In the genomic region with DNA sequence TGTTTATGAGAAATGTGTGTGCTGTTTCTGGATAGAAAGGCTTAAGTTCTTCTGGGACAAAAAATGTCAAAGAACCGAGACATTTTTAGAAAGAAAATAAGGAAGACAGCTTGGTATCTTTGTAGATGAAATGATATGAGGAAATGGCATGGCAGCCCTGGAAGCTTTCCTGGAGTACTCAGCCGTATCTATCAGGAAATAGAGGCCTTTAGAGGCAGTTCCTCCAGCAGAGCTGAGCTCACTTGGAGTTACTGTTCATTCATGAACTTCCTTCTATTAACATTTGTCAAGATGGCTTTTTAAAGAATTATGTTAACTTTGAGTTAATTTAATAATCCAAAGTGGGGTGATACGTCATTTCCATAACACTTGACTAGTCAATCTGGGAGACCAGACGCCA, we compare ENCODE assay signal across 33 cellular contexts. TPM values are rescaled to one million over a fixed set of nuclear protein-coding genes. Genes with fewer than 3 reads are reported as not detected.
DNase-seq lines count a peak whose midpoint lies in the region; ATAC-seq and TF ChIP-seq lines count a peak whose summit lies in the region.
"Had no signal": no experiment of that assay in that cellular context is flagged by ENCODE, and none has a peak within 500 bp of the region (broad histone marks: within the 10 kb centered on the region; RNA-seq: fewer than 3 reads in every experiment).

No MANE protein-coding gene starts in this region.

- H3K4me3 ChIP-seq in BLaER1 treated with 17β-estradiol and CSF1 and Interleukin-3, amounts not matched to agents 10 nM and 100 nM, result 0 out of 20 replicates have a peak overlapping the region, but pooled peaks of 1 of the 10 experiments have one; percentile 2
- no peak overlapping the region for H3K4me3 ChIP-seq in Peyer's patch
- no peak overlapping the region for H3K4me3 ChIP-seq in esophagus muscularis mucosa
- H3K4me3 ChIP-seq in stomach smooth muscle (ENCODE audit: low read length in 2 of 2), result no peak overlapping the region
- H3K4me3 ChIP-seq in prostate gland, result no peak overlapping the region
- H3K4me3 ChIP-seq: PC-9, psoas muscle had no signal

- peaks cover 3% of the 10 kb centered on the region for H3K9me3 Mint-ChIP-seq in progenitor cell of endocrine pancreas (ENCODE audit: low read depth)
- H3K9me3 Mint-ChIP-seq: activated CD4-positive, alpha-beta T cell treated with anti-CD3 and anti-CD28 coated beads, Interleukin-2, amount 10 ng/mL, durations not matched to agents 24 days and 14 days had no signal

- H3K36me3 Mint-ChIP-seq in progenitor cell of endocrine pancreas (ENCODE audit: insufficient read depth), result peaks cover 33% of the 10 kb centered on the region
- H3K36me3 Mint-ChIP-seq: activated naive CD8-positive, alpha-beta T cell; naive B cell had no signal

- no peak for ATAC-seq in HG03025 (IDR thresholded peaks at IDR 0.05; ENCODE audit: low FRiP score, unreplicated experiment)
- ATAC-seq: HCT116, psoas muscle, WTC11 had no signal

- DNase-seq in Peyer's patch (no peak), esophagus muscularis mucosa (ENCODE audit: extremely low spot score) (peak; percentile 60), progenitor cell of endocrine pancreas (ENCODE audit: low spot score, unreplicated experiment) (no peak), prostate gland (ENCODE audit: low spot score) (no peak)
- DNase-seq: ACHN; activated CD4-positive, alpha-beta T cell treated with anti-CD3 and anti-CD28 coated beads, Interleukin-2, amount 10 ng/mL, durations not matched to agents 24 days and 14 days; activated effector memory CD4-positive, alpha-beta T cell treated with anti-CD3 and anti-CD28 coated beads, Interleukin-2, amount 50 U/mL, for 16 hours; anterior cingulate cortex; DMS79; effector CD8-positive, alpha-beta T cell; erythroblast; GDM1; islet precursor cell; Karpas-422; MV-4-11; naive B cell; NCI-H1436; NCI-H226; NCI-H69; PC-9; psoas muscle; SHP77; stimulated activated CD4-positive, alpha-beta T cell treated with anti-CD3 and anti-CD28 coated beads, Interleukin-4, amount 100 ng/mL, for 4 hours; SW 1271; T-helper 9 cell had no signal

- intact Hi-C loops in esophagus muscularis mucosa (cut with DNase I) (no loop called here), prostate gland (cut with DNase I) (no loop called here)

- no peaks in the 10 kb centered on the region for H4K20me1 ChIP-seq in BLaER1 treated with 17β-estradiol and CSF1 and Interleukin-3, amounts not matched to agents 10 nM and 100 nM

- peak overlapping the region in 6 of 11 experiments; percentile 2 to 51 (median 36); a peak in 9 of 22 replicates for H3K27ac ChIP-seq in BLaER1 treated with 17β-estradiol and CSF1 and Interleukin-3, amounts not matched to agents 10 nM and 100 nM
- H3K27ac ChIP-seq in Peyer's patch, result peak overlapping the region in 3 of 4 donors; percentile 2 to 47 (median 19)
- H3K27ac ChIP-seq in esophagus muscularis mucosa (replicated peaks in 1 of 4), result peak overlapping the region in 3 of 4 donors; percentile 16 to 49 (median 23)
- peak overlapping the region; percentile 49 for H3K27ac ChIP-seq in stomach smooth muscle (ENCODE audit: low read length)
- peak overlapping the region in 1 of 2 donors; percentile 21 for H3K27ac ChIP-seq in prostate gland
- H3K27ac ChIP-seq: PC-9, psoas muscle had no signal

- no peaks in the 10 kb centered on the region for H3K27me3 Mint-ChIP-seq in progenitor cell of endocrine pancreas
- H3K27me3 Mint-ChIP-seq: activated CD4-positive, alpha-beta T cell treated with anti-CD3 and anti-CD28 coated beads, Interleukin-2, amount 10 ng/mL, durations not matched to agents 24 days and 14 days; activated naive CD8-positive, alpha-beta T cell; B cell; naive B cell had no signal

- H3K4me2 ChIP-seq in BLaER1 treated with 17β-estradiol and CSF1 and Interleukin-3, amounts not matched to agents 10 nM and 100 nM, result peak overlapping the region; percentile 21 to 90 (median 77); a peak in 21 of 22 replicates
- H3K4me2 ChIP-seq: PC-9 had no signal

- 49% methylated on average over 4 of the region's 4 CpGs for WGBS in esophagus muscularis mucosa
- WGBS in prostate gland, result 67% methylated on average over 4 of the region's 4 CpGs

- H3K4me1 Mint-ChIP-seq in progenitor cell of endocrine pancreas (ENCODE audit: low read depth), result peaks cover 20% of the 10 kb centered on the region

- TF ChIP-seq CTCF in Peyer's patch (IDR thresholded peaks at IDR 0.05), result no peak
- TF ChIP-seq CTCF in esophagus muscularis mucosa (IDR thresholded peaks at IDR 0.05), result no peak
- TF ChIP-seq CTCF in progenitor cell of endocrine pancreas (IDR thresholded peaks at IDR 0.05; ENCODE audit: unreplicated experiment), result no peak
- no peak for TF ChIP-seq CTCF in prostate gland (IDR thresholded peaks at IDR 0.05)

- H3K36me3 ChIP-seq in BLaER1 treated with 17β-estradiol and CSF1 and Interleukin-3, amounts not matched to agents 10 nM and 100 nM, result peaks cover 0 to 10% (median 0%) of the 10 kb centered on the region in 11 experiments; a peak in 8 of 22 replicates
- H3K36me3 ChIP-seq in Peyer's patch, result peaks cover 0 to 5% (median 0%) of the 10 kb centered on the region in 3 donors
- peaks cover 0 to 14% (median 4%) of the 10 kb centered on the region in 4 donors for H3K36me3 ChIP-seq in esophagus muscularis mucosa
- peaks cover 7% of the 10 kb centered on the region in 2 donors for H3K36me3 ChIP-seq in stomach smooth muscle (ENCODE audit: control insufficient read depth in 2 of 2, insufficient read depth in 2 of 2, low read length in 2 of 2)
- peaks cover 0 to 3% of the 10 kb centered on the region in 2 donors for H3K36me3 ChIP-seq in prostate gland

- peaks cover 0 to 5% (median 0%) of the 10 kb centered on the region in 11 experiments; a peak in 1 of 22 replicates for H3K9me3 ChIP-seq in BLaER1 treated with 17β-estradiol and CSF1 and Interleukin-3, amounts not matched to agents 10 nM and 100 nM (replicated peaks in 1 of 11)
- no peaks in the 10 kb centered on the region for H3K9me3 ChIP-seq in Peyer's patch
- H3K9me3 ChIP-seq in esophagus muscularis mucosa, result no peaks in the 10 kb centered on the region
- H3K9me3 ChIP-seq in stomach smooth muscle (ENCODE audit: control insufficient read depth in 2 of 2, low read length in 2 of 2), result no peaks in the 10 kb centered on the region
- no peaks in the 10 kb centered on the region for H3K9me3 ChIP-seq in prostate gland
- H3K9me3 ChIP-seq: psoas muscle had no signal

- H3K27ac Mint-ChIP-seq in progenitor cell of endocrine pancreas, result no peak overlapping the region
- H3K27ac Mint-ChIP-seq: activated CD4-positive, alpha-beta T cell treated with anti-CD3 and anti-CD28 coated beads, Interleukin-2, amount 10 ng/mL, durations not matched to agents 24 days and 14 days; activated naive CD8-positive, alpha-beta T cell; B cell; mesothelial cell of epicardium; WTC11 had no signal

- no peak overlapping the region for H3K4me3 Mint-ChIP-seq in progenitor cell of endocrine pancreas (ENCODE audit: low read depth)
- H3K4me3 Mint-ChIP-seq: activated CD4-positive, alpha-beta T cell treated with anti-CD3 and anti-CD28 coated beads, Interleukin-2, amount 10 ng/mL, durations not matched to agents 24 days and 14 days; activated naive CD8-positive, alpha-beta T cell; B cell; mesothelial cell of epicardium; naive B cell; WTC11 had no signal

- H3K9ac ChIP-seq in BLaER1 treated with 17β-estradiol and CSF1 and Interleukin-3, amounts not matched to agents 10 nM and 100 nM, result no peak overlapping the region
- H3K9ac ChIP-seq in stomach smooth muscle (ENCODE audit: low read length in 2 of 2), result no peak overlapping the region

- H3K27me3 ChIP-seq in BLaER1 treated with 17β-estradiol and CSF1 and Interleukin-3, amounts not matched to agents 10 nM and 100 nM, result no peaks in the 10 kb centered on the region
- H3K27me3 ChIP-seq in Peyer's patch (no peaks in the 10 kb centered on the region), esophagus muscularis mucosa (no peaks in the 10 kb centered on the region), stomach smooth muscle (ENCODE audit: control insufficient read depth in 1 of 2, insufficient read depth in 2 of 2, low read length in 2 of 2) (no peaks in the 10 kb centered on the region), prostate gland (replicated peaks; ENCODE audit: insufficient read depth) (no peaks in the 10 kb centered on the region)

- H3K4me1 ChIP-seq in BLaER1 treated with 17β-estradiol and CSF1 and Interleukin-3, amounts not matched to agents 10 nM and 100 nM, result peaks cover 41 to 59% (median 53%) of the 10 kb centered on the region in 10 experiments
- H3K4me1 ChIP-seq in Peyer's patch (peaks cover 0 to 24% (median 0%) of the 10 kb centered on the region in 4 donors), esophagus muscularis mucosa (peaks cover 21 to 62% (median 42%) of the 10 kb centered on the region in 4 donors), stomach smooth muscle (ENCODE audit: control insufficient read depth, insufficient read depth, low read length) (peaks cover 31% of the 10 kb centered on the region), prostate gland (replicated peaks) (peaks cover 4% of the 10 kb centered on the region)
- H3K4me1 ChIP-seq: psoas muscle had no signal

- TF ChIP-seq POLR2A in Peyer's patch (IDR thresholded peaks at IDR 0.05), result no peak
- TF ChIP-seq POLR2A in esophagus muscularis mucosa (IDR thresholded peaks at IDR 0.05; ENCODE audit: low read depth), result no peak
- TF ChIP-seq POLR2A in prostate gland (IDR thresholded peaks at IDR 0.05), result no peak

- no peak for TF ChIP-seq EP300 in esophagus muscularis mucosa (IDR thresholded peaks at IDR 0.05)

RNA-seq across cellular contexts. Expression of a gene that starts 36.6 kb away (rescaled TPM):
- total RNA-seq in Peyer's patch (100 to 1,000 TPM in 3 of 4 donors, 10 to 100 TPM in 1; 59.4 to 309 (median 230) TPM), esophagus muscularis mucosa (1 to 10 TPM; 3.2 to 5.1 (median 4.4) TPM), progenitor cell of endocrine pancreas (6.8 and 7.6 TPM in 2 replicates), prostate gland (10 to 100 TPM; 29.1 to 29.3 TPM)
